ENCODE assay signal across 25 cellular contexts in the genomic region with DNA sequence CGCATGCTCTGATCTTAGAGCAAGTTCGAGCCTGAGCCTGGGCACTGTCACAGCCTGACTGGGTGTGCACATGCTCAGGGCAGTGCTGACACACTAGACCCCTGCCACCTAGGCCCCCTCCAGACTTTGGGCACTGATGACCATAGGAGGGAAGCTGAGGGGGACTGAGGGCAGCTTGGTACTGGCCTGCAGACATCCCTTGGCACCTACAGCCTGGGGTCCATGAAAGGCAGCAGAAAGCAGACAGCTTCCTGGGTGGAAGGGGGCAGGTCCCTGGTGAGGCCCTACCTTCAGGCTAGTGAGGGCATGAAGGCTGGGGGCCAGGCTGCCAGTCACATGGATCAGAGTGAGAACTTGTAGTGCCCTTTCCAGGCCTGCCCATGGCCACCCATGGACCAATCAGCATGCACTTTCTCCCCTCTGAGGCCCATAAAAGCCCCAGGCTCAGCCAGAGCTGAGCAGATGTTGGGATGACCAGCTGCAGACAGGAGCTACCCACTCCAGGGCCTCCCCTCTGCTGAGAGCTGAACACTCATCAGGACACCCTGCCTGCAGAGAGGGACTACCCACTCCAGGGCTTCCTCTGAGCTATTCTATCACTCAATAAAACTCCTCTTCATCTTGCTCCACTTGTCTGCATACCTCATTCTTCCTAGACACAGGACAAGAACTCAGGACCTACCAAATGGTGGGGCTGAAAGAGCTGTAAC.
"Had no signal": no experiment of that assay in that cellular context is flagged by ENCODE, and none has a peak within 500 bp of the region (broad histone marks: within the 10 kb centered on the region; RNA-seq: fewer than 3 reads in every experiment).

No MANE protein-coding gene starts in this region.

- H3K27me3 ChIP-seq: adrenal gland, right lobe of liver, SJCRH30, thyroid gland, uterus had no signal

- H3K36me3 ChIP-seq: adrenal gland, right lobe of liver, SJCRH30, thyroid gland, uterus had no signal

- H3K9me3 ChIP-seq: adrenal gland, right lobe of liver, SJCRH30, thyroid gland, uterus had no signal

- H3K4me3 ChIP-seq: adrenal gland, right lobe of liver, SJCRH30, thyroid gland, uterus had no signal

- H3K4me1 ChIP-seq: adrenal gland, right lobe of liver, SJCRH30, thyroid gland, uterus had no signal

- DNase-seq: activated CD4-positive, alpha-beta T cell treated with anti-CD3 and anti-CD28 coated beads for 1 hour; activated CD4-positive, alpha-beta T cell treated with anti-CD3 and anti-CD28 coated beads, Interleukin-2, amount 50 U/mL, for 1 hour; activated CD8-positive, alpha-beta memory T cell treated with anti-CD3 and anti-CD28 coated beads, Interleukin-2, amount 10 ng/mL, durations not matched to agents 7 days and 5 days; activated CD8-positive, alpha-beta T cell treated with anti-CD3 and anti-CD28 coated beads for 36 hours; activated effector memory CD4-positive, alpha-beta T cell treated with anti-CD3 and anti-CD28 coated beads, Interleukin-2, amount 50 U/mL, for 16 hours; activated naive CD4-positive, alpha-beta T cell treated with anti-CD3 and anti-CD28 coated beads for 36 hours; activated naive CD8-positive, alpha-beta T cell treated with anti-CD3 and anti-CD28 coated beads for 36 hours; activated T-cell treated with anti-CD3 and anti-CD28 coated beads for 4 hours; aorta; caudate nucleus; glutamatergic neuron; right lobe of liver; SJCRH30; stimulated activated CD4-positive, alpha-beta T cell treated with anti-CD3 and anti-CD28 coated beads, Interleukin-12 subunit alpha, Interleukin-12 subunit beta, amount 100 ng/mL, for 4 hours; stimulated activated CD4-positive, alpha-beta T cell treated with anti-CD3 and anti-CD28 coated beads, Interleukin-4, amount 100 ng/mL, for 1 hour; stimulated activated naive CD8-positive, alpha-beta T cell treated with anti-CD3 and anti-CD28 coated beads, Interleukin-15, Interleukin-2, amounts not matched to agents 100 U/mL and 50 U/mL, for 24 hours; T-helper 2 cell; thyroid gland; uterus had no signal

- H3K27ac Mint-ChIP-seq: activated CD8-positive, alpha-beta memory T cell treated with anti-CD3 and anti-CD28 coated beads, Interleukin-2, amount 10 ng/mL, durations not matched to agents 7 days and 5 days; activated CD8-positive, alpha-beta T cell treated with anti-CD3 and anti-CD28 coated beads for 36 hours; activated naive CD4-positive, alpha-beta T cell treated with anti-CD3 and anti-CD28 coated beads for 36 hours; activated naive CD8-positive, alpha-beta T cell treated with anti-CD3 and anti-CD28 coated beads for 36 hours; brain; memory B cell; naive thymus-derived CD8-positive, alpha-beta T cell; WTC11 had no signal

- H3K4me3 Mint-ChIP-seq: activated CD8-positive, alpha-beta memory T cell treated with anti-CD3 and anti-CD28 coated beads, Interleukin-2, amount 10 ng/mL, durations not matched to agents 7 days and 5 days; activated CD8-positive, alpha-beta T cell treated with anti-CD3 and anti-CD28 coated beads for 36 hours; activated naive CD4-positive, alpha-beta T cell treated with anti-CD3 and anti-CD28 coated beads for 36 hours; activated naive CD8-positive, alpha-beta T cell treated with anti-CD3 and anti-CD28 coated beads for 36 hours; brain; memory B cell; WTC11 had no signal

- H3K27me3 Mint-ChIP-seq: activated CD8-positive, alpha-beta memory T cell treated with anti-CD3 and anti-CD28 coated beads, Interleukin-2, amount 10 ng/mL, durations not matched to agents 7 days and 5 days; activated naive CD8-positive, alpha-beta T cell treated with anti-CD3 and anti-CD28 coated beads for 36 hours had no signal

- H3K27ac ChIP-seq: adrenal gland, epithelial cell of prostate, right lobe of liver, SJCRH30, thyroid gland, uterus had no signal

- H3K36me3 Mint-ChIP-seq: activated CD8-positive, alpha-beta memory T cell treated with anti-CD3 and anti-CD28 coated beads, Interleukin-2, amount 10 ng/mL, durations not matched to agents 7 days and 5 days; activated naive CD8-positive, alpha-beta T cell treated with anti-CD3 and anti-CD28 coated beads for 36 hours; brain; memory B cell; naive thymus-derived CD8-positive, alpha-beta T cell had no signal

- H3K4me1 Mint-ChIP-seq: activated CD8-positive, alpha-beta memory T cell treated with anti-CD3 and anti-CD28 coated beads, Interleukin-2, amount 10 ng/mL, durations not matched to agents 7 days and 5 days; activated naive CD8-positive, alpha-beta T cell treated with anti-CD3 and anti-CD28 coated beads for 36 hours; brain; memory B cell had no signal

- ATAC-seq: activated CD8-positive, alpha-beta memory T cell treated with anti-CD3 and anti-CD28 coated beads, Interleukin-2, amount 10 ng/mL, durations not matched to agents 7 days and 5 days; activated CD8-positive, alpha-beta T cell treated with anti-CD3 and anti-CD28 coated beads for 36 hours; naive thymus-derived CD8-positive, alpha-beta T cell; right lobe of liver; stimulated activated naive CD8-positive, alpha-beta T cell treated with anti-CD3 and anti-CD28 coated beads, Interleukin-15, Interleukin-2, amounts not matched to agents 100 U/mL and 50 U/mL, for 24 hours; WTC11 had no signal
